Comparison of ENCODE assay signal across 22 cellular contexts in the genomic region with DNA sequence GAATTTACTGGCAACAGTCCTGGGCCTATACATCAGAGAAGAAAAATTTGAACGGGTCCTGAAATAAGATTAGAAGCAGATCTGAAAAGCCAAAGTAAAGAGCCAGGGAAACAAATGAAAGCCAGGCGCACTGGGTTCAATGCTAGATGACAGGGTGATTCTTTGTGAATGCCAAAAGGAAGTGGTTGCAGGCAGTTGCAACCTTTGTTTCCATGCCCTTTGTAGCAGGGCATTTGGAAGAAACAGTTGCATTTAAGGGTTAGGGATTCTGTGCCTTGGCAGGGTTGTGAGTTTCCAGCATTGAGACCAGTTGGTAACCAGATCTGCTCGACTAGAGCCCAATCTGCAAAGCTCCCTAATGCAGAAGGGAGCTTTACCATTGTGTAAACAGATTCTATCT. TPM values are rescaled to one million over a fixed set of nuclear protein-coding genes. Genes with fewer than 3 reads are reported as not detected.
DNase-seq lines count a peak whose midpoint lies in the region; ATAC-seq, FAIRE-seq and TF ChIP-seq lines count a peak whose summit lies in the region.
"Had no signal": no experiment of that assay in that cellular context is flagged by ENCODE, and none has a peak within 500 bp of the region (broad histone marks: within the 10 kb centered on the region; RNA-seq: fewer than 3 reads in every experiment).

No MANE protein-coding gene starts in this region.

- H3K4me3 Mint-ChIP-seq in activated T-helper 2 cell treated with anti-CD3 and anti-CD28 coated beads, Interferon-gamma antibody, Interleukin-2, Interleukin-4, amounts not matched to agents 10 μg/mL and 5 μg/mL and 100 μg/mL, durations not matched to agents 14 hours and 24 hours and 36 hours (ENCODE audit: low read depth) = no peak overlapping the region
- H3K4me3 Mint-ChIP-seq: CD4-positive, alpha-beta memory T cell; IgD-negative memory B cell had no signal

- peaks cover 8% of the 10 kb centered on the region for H3K4me1 ChIP-seq in DND-41 (ENCODE audit: insufficient read depth, low read length)
- no peaks in the 10 kb centered on the region; a peak in 1 of 7 replicates for H3K4me1 ChIP-seq in H1 (replicated peaks in 1 of 4; ENCODE audit: control insufficient read depth in 3 of 4, insufficient read depth in 4 of 4, low read length in 3 of 4)
- H3K4me1 ChIP-seq in neuronal stem cell (ENCODE audit: control insufficient read depth in 2 of 2, insufficient read depth in 1 of 2, low read depth in 1 of 2, low read length in 2 of 2) = peaks cover 1 to 5% of the 10 kb centered on the region in 2 donors
- H3K4me1 ChIP-seq in mesendoderm (ENCODE audit: control insufficient read depth, low read depth, low read length) = no peaks in the 10 kb centered on the region
- H3K4me1 ChIP-seq: Caco-2 had no signal

- no peak for FAIRE-seq in H1 (lab: Jason Lieb, UNC)
- FAIRE-seq: GM12878 had no signal

- POLR2A ChIA-PET in H1 (lab: Charles Lee; ENCODE audit: partially characterized antibody) = interaction anchor here (1.9 kb wide), 1 partner anchor 10 kb away, joined by 4 read pairs; no protein-coding TSS in a partner anchor

- H3K4me3 ChIP-seq in DND-41 (ENCODE audit: low read depth in 1 of 2, low read length in 2 of 2) (no peak overlapping the region), H1 (ENCODE audit: extremely low read depth in 1 of 4, insufficient read depth in 2 of 4, low read depth in 3 of 4, low read length in 4 of 4) (no peak overlapping the region), neuronal stem cell (ENCODE audit: low read length in 2 of 2) (no peak overlapping the region), mesendoderm (ENCODE audit: low read length) (no peak overlapping the region)
- H3K4me3 ChIP-seq: BLaER1 treated with 17β-estradiol and CSF1 and Interleukin-3, amounts not matched to agents 10 nM and 100 nM; GM12878 had no signal

- TF ChIP-seq CTCF in DND-41 (IDR thresholded peaks at IDR 0.05; ENCODE audit: borderline replicate concordance, extremely low read depth, low read length, poor library complexity, severe bottlenecking) (no peak), H1 (IDR thresholded peaks at IDR 0.05; ENCODE audit: control extremely low read depth in 1 of 3, insufficient read depth in 1 of 3, low read depth in 1 of 3, low read length in 3 of 3) (no peak)

- TF ChIP-seq POLR2A in H1 (IDR thresholded peaks at IDR 0.05; ENCODE audit: control extremely low read depth in 1 of 2, low read depth in 2 of 2, low read length in 2 of 2) = no peak

- H3K56ac ChIP-seq in H1 (replicated peaks; ENCODE audit: insufficient read length, low read depth, low read length) = no peak overlapping the region
- no peak overlapping the region for H3K56ac ChIP-seq in mesendoderm (ENCODE audit: low read length)

- H3K14ac ChIP-seq in H1 (ENCODE audit: insufficient read length) (no peak overlapping the region), neuronal stem cell (ENCODE audit: low read length) (no peak overlapping the region)

- H2AK5ac ChIP-seq in H1 (ENCODE audit: low read depth, low read length) (no peak overlapping the region), neuronal stem cell (ENCODE audit: low read depth, low read length) (no peak overlapping the region), mesendoderm (ENCODE audit: low read length) (no peak overlapping the region)

- H3K79me2 ChIP-seq in DND-41 (ENCODE audit: insufficient read depth, low read length) (no peaks in the 10 kb centered on the region), H1 (ENCODE audit: control insufficient read depth in 1 of 2, insufficient read depth in 2 of 2, low read length in 2 of 2) (no peaks in the 10 kb centered on the region), mesendoderm (ENCODE audit: control insufficient read depth, insufficient read depth, low read length) (no peaks in the 10 kb centered on the region)

- intact Hi-C loops in activated T-helper 2 cell treated with anti-CD3 and anti-CD28 coated beads, Interferon-gamma antibody, Interleukin-2, Interleukin-4, amounts not matched to agents 10 μg/mL and 5 μg/mL and 100 μg/mL, durations not matched to agents 14 hours and 24 hours and 36 hours (cut with micrococcal nuclease) = no loop called here

- H3K36me3 ChIP-seq in DND-41 (ENCODE audit: insufficient read depth, low read length) (no peaks in the 10 kb centered on the region), KOPT-K1 (ENCODE audit: insufficient read depth, low read length) (no peaks in the 10 kb centered on the region), H1 (ENCODE audit: control insufficient read depth in 2 of 4, insufficient read depth in 4 of 4, low read length in 3 of 4) (no peaks in the 10 kb centered on the region), neuronal stem cell (replicated peaks in 1 of 2; ENCODE audit: control insufficient read depth in 2 of 2, insufficient read depth in 2 of 2, low read length in 2 of 2) (no peaks in the 10 kb centered on the region), mesendoderm (ENCODE audit: control insufficient read depth, insufficient read depth, low read length) (no peaks in the 10 kb centered on the region)
- H3K36me3 ChIP-seq: BLaER1 treated with 17β-estradiol and CSF1 and Interleukin-3, amounts not matched to agents 10 nM and 100 nM had no signal

- H3K4me2 ChIP-seq in DND-41 (ENCODE audit: insufficient read depth, low read length) (no peak overlapping the region), H1 (ENCODE audit: insufficient read depth in 1 of 2, low read depth in 2 of 2, low read length in 2 of 2) (no peak overlapping the region), neuronal stem cell (ENCODE audit: insufficient read depth, low read length, poor library complexity, severe bottlenecking) (no peak overlapping the region), mesendoderm (ENCODE audit: low read length) (no peak overlapping the region)

- H3K27me3 Mint-ChIP-seq in activated T-helper 2 cell treated with anti-CD3 and anti-CD28 coated beads, Interferon-gamma antibody, Interleukin-2, Interleukin-4, amounts not matched to agents 10 μg/mL and 5 μg/mL and 100 μg/mL, durations not matched to agents 14 hours and 24 hours and 36 hours (ENCODE audit: low read depth) = peaks cover 5% of the 10 kb centered on the region

- H2BK15ac ChIP-seq in H1 (ENCODE audit: low read length) (no peak overlapping the region), neuronal stem cell (ENCODE audit: low read length) (no peak overlapping the region), mesendoderm (replicated peaks; ENCODE audit: low read depth) (no peak overlapping the region)

- H3K36me3 Mint-ChIP-seq in activated T-helper 2 cell treated with anti-CD3 and anti-CD28 coated beads, Interferon-gamma antibody, Interleukin-2, Interleukin-4, amounts not matched to agents 10 μg/mL and 5 μg/mL and 100 μg/mL, durations not matched to agents 14 hours and 24 hours and 36 hours (ENCODE audit: low read depth) = no peaks in the 10 kb centered on the region
- H3K36me3 Mint-ChIP-seq: CD4-positive, alpha-beta memory T cell had no signal

- H3K27ac ChIP-seq in DND-41 (ENCODE audit: low read length) = no peak overlapping the region
- H3K27ac ChIP-seq in KOPT-K1 (ENCODE audit: low read depth, low read length, poor library complexity, severe bottlenecking) = peak overlapping the region; percentile 45
- H3K27ac ChIP-seq in H1 (ENCODE audit: low read depth, low read length) = no peak overlapping the region
- no peak overlapping the region for H3K27ac ChIP-seq in neuronal stem cell (replicated peaks; ENCODE audit: low read length)
- H3K27ac ChIP-seq in mesendoderm (ENCODE audit: low read depth, low read length) = no peak overlapping the region
- H3K27ac ChIP-seq: BLaER1 treated with 17β-estradiol and CSF1 and Interleukin-3, amounts not matched to agents 10 nM and 100 nM had no signal

- H2BK20ac ChIP-seq in H1 (ENCODE audit: low read length) = no peak overlapping the region

- peaks cover 11% of the 10 kb centered on the region for H3K4me1 Mint-ChIP-seq in activated T-helper 2 cell treated with anti-CD3 and anti-CD28 coated beads, Interferon-gamma antibody, Interleukin-2, Interleukin-4, amounts not matched to agents 10 μg/mL and 5 μg/mL and 100 μg/mL, durations not matched to agents 14 hours and 24 hours and 36 hours (ENCODE audit: low read depth)
- H3K4me1 Mint-ChIP-seq: IgD-negative memory B cell had no signal

- H4K5ac ChIP-seq in H1 (ENCODE audit: insufficient read length, low read depth, low read length) (no peak overlapping the region), mesendoderm (ENCODE audit: low read length) (no peak overlapping the region)

- WGBS in H1 (ENCODE audit: extremely low coverage in 1 of 2, insufficient coverage in 1 of 2, insufficient read length in 1 of 2, insufficient replicate concordance in 2 of 2, low coverage in 1 of 2, low lambda C conversion rate in 2 of 2, missing lambda C conversion rate in 1 of 2), 2 experiments = 85% methylated on average over 3 of the region's 3 CpGs; no CpG with 5 or more reads in 1 of the 2 experiments
- no CpG with 5 or more reads among the region's 3 CpGs for WGBS in neuronal stem cell (ENCODE audit: extremely low coverage in 2 of 2, insufficient read length in 2 of 2, insufficient replicate concordance in 1 of 2), 2 donors
- WGBS in mesendoderm (ENCODE audit: extremely low coverage, insufficient coverage, low lambda C conversion rate) = no CpG with 5 or more reads among the region's 3 CpGs

- no peaks in the 10 kb centered on the region for H3K79me1 ChIP-seq in H1 (ENCODE audit: low read depth, low read length)
- H3K79me1 ChIP-seq in neuronal stem cell (ENCODE audit: low read depth, low read length) = no peaks in the 10 kb centered on the region
- H3K79me1 ChIP-seq in mesendoderm (ENCODE audit: low read length) = no peaks in the 10 kb centered on the region

- H3K9ac ChIP-seq in DND-41 (ENCODE audit: low read depth, low read length) = no peak overlapping the region
- H3K9ac ChIP-seq in H1 (replicated peaks in 1 of 4; ENCODE audit: extremely low read depth in 1 of 4, low read depth in 3 of 4, low read length in 3 of 4) = no peak overlapping the region
- no peak overlapping the region for H3K9ac ChIP-seq in neuronal stem cell (ENCODE audit: low read depth, low read length, poor library complexity)
- H3K9ac ChIP-seq in mesendoderm (ENCODE audit: low read length) = no peak overlapping the region
- H3K9ac ChIP-seq: BLaER1 treated with 17β-estradiol and CSF1 and Interleukin-3, amounts not matched to agents 10 nM and 100 nM had no signal

- no peak overlapping the region for H3K23ac ChIP-seq in H1 (ENCODE audit: insufficient read length)
- no peak overlapping the region for H3K23ac ChIP-seq in neuronal stem cell (ENCODE audit: low read depth, low read length, poor library complexity)
- no peak overlapping the region for H3K23ac ChIP-seq in mesendoderm (ENCODE audit: low read length)

- H3K27me3 ChIP-seq in DND-41 (ENCODE audit: insufficient read depth, low read length, poor library complexity) (no peaks in the 10 kb centered on the region), H1 (replicated peaks in 1 of 4; ENCODE audit: control insufficient read depth in 3 of 4, extremely low read depth in 1 of 4, insufficient read depth in 3 of 4, low read length in 3 of 4) (no peaks in the 10 kb centered on the region), neuronal stem cell (ENCODE audit: control insufficient read depth in 3 of 3, insufficient read depth in 3 of 3, low read depth in 1 of 3, low read length in 3 of 3) (no peaks in the 10 kb centered on the region), mesendoderm (ENCODE audit: insufficient read depth, low read length, poor library complexity) (no peaks in the 10 kb centered on the region)

- peak; percentile 63 for ATAC-seq in DND-41 (ENCODE audit: insufficient read depth, low read depth)
- ATAC-seq in HG03175 (IDR thresholded peaks at IDR 0.05; ENCODE audit: unreplicated experiment) = no peak
- ATAC-seq: GM12878, HCT116 had no signal

- no peak overlapping the region for H3K27ac Mint-ChIP-seq in activated T-helper 2 cell treated with anti-CD3 and anti-CD28 coated beads, Interferon-gamma antibody, Interleukin-2, Interleukin-4, amounts not matched to agents 10 μg/mL and 5 μg/mL and 100 μg/mL, durations not matched to agents 14 hours and 24 hours and 36 hours
- H3K27ac Mint-ChIP-seq: CD4-positive, alpha-beta memory T cell; IgD-negative memory B cell had no signal

- peaks cover 2% of the 10 kb centered on the region; the same call in 1 of the 2 replicates for H3K23me2 ChIP-seq in H1 (ENCODE audit: low read depth, low read length)

- H4K8ac ChIP-seq in H1 (ENCODE audit: extremely low read depth, insufficient read depth, low read length) (no peak overlapping the region), neuronal stem cell (ENCODE audit: low read depth, low read length) (no peak overlapping the region), mesendoderm (ENCODE audit: low read depth, low read length) (no peak overlapping the region)

- no peak overlapping the region for H2BK12ac ChIP-seq in H1 (ENCODE audit: low read depth, low read length)
- no peak overlapping the region for H2BK12ac ChIP-seq in neuronal stem cell (ENCODE audit: low read length)

- TF ChIP-seq RAD21 in H1 (IDR thresholded peaks at IDR 0.05 in 1 of 2, conservative IDR thresholded peaks at IDR 0.05 in 1 of 2; ENCODE audit: low read depth in 2 of 2, low read length in 2 of 2) = no peak

- no peak overlapping the region for H2BK5ac ChIP-seq in H1 (ENCODE audit: low read depth, low read length)
- no peak overlapping the region for H2BK5ac ChIP-seq in neuronal stem cell (ENCODE audit: low read length)
- no peak overlapping the region for H2BK5ac ChIP-seq in mesendoderm (ENCODE audit: low read length)

- H2AFZ ChIP-seq in DND-41 (ENCODE audit: low read depth, low read length) (no peak overlapping the region), H1 (ENCODE audit: low read length) (peak overlapping the region; percentile 50; the same call in 1 of the 2 replicates), neuronal stem cell (ENCODE audit: low read length) (peak overlapping the region; percentile 44)

- peak; percentile 27 for DNase-seq in DND-41
- no peak for DNase-seq in H1 (ENCODE audit: low read depth in 1 of 2, low spot score in 2 of 2)
- DNase-seq in neuronal stem cell (ENCODE audit: low spot score) = no peak
- DNase-seq in mesendoderm = no peak
- no peak for DNase-seq in activated T-helper 2 cell treated with anti-CD3 and anti-CD28 coated beads, Interferon-gamma antibody, Interleukin-2, Interleukin-4, amounts not matched to agents 10 μg/mL and 5 μg/mL and 100 μg/mL, durations not matched to agents 14 hours and 24 hours and 36 hours (ENCODE audit: low spot score)
- DNase-seq: Caco-2; CD4-positive, alpha-beta memory T cell; DMS 273 treated with DMSO at 0.1 percent for 48 hours; DMS79 treated with DMSO at 0.1 percent for 48 hours; NCI-H1417 treated with DMSO at 0.1 percent for 48 hours; NCI-H187; NCI-H446; NCI-H526 treated with DMSO at 0.1 percent for 48 hours; Right ventricle myocardium superior had no signal

- H3K4ac ChIP-seq in H1 (replicated peaks; ENCODE audit: insufficient read length, low read depth, low read length) = no peak overlapping the region
- H3K4ac ChIP-seq in neuronal stem cell (ENCODE audit: low read length) = no peak overlapping the region
- H3K4ac ChIP-seq in mesendoderm (ENCODE audit: low read depth, low read length) = no peak overlapping the region

- CTCF ChIA-PET in H1 (lab: Charles Lee; ENCODE audit: partially characterized antibody) = interaction anchor here (0.6 kb wide), 1 partner anchor 240 kb away, joined by 3 read pairs; no protein-coding TSS in a partner anchor

- no peak overlapping the region for H2BK120ac ChIP-seq in H1 (replicated peaks; ENCODE audit: low read depth, low read length)
- H2BK120ac ChIP-seq in neuronal stem cell (ENCODE audit: low read depth, low read length) = no peak overlapping the region
- H2BK120ac ChIP-seq in mesendoderm (ENCODE audit: low read depth, low read length) = no peak overlapping the region

- H3K18ac ChIP-seq in H1 (ENCODE audit: extremely low read depth, low read length) (no peak overlapping the region), neuronal stem cell (ENCODE audit: low read length) (no peak overlapping the region), mesendoderm (ENCODE audit: low read length) (no peak overlapping the region)

- H3K9me3 Mint-ChIP-seq in activated T-helper 2 cell treated with anti-CD3 and anti-CD28 coated beads, Interferon-gamma antibody, Interleukin-2, Interleukin-4, amounts not matched to agents 10 μg/mL and 5 μg/mL and 100 μg/mL, durations not matched to agents 14 hours and 24 hours and 36 hours = no peaks in the 10 kb centered on the region

- H3K9me3 ChIP-seq in DND-41 (ENCODE audit: insufficient read depth, low read length, severe bottlenecking) (no peaks in the 10 kb centered on the region), KOPT-K1 (ENCODE audit: insufficient read depth, low read length, poor library complexity, severe bottlenecking) (no peaks in the 10 kb centered on the region), H1 (ENCODE audit: insufficient read depth in 2 of 2, low read depth in 1 of 2, low read length in 1 of 2) (no peaks in the 10 kb centered on the region), neuronal stem cell (replicated peaks in 1 of 2; ENCODE audit: control insufficient read depth in 2 of 2, insufficient read depth in 1 of 2, low read depth in 1 of 2, low read length in 2 of 2) (no peaks in the 10 kb centered on the region)
- H3K9me3 ChIP-seq: Caco-2 had no signal

- no peak overlapping the region for H4K91ac ChIP-seq in H1 (replicated peaks; ENCODE audit: insufficient read length, low read length)
- no peak overlapping the region for H4K91ac ChIP-seq in neuronal stem cell (ENCODE audit: low read depth, low read length, poor library complexity)

- no peaks in the 10 kb centered on the region for H4K20me1 ChIP-seq in DND-41 (ENCODE audit: insufficient read depth, low read length)
- H4K20me1 ChIP-seq in H1 (replicated peaks in 1 of 2; ENCODE audit: control insufficient read depth in 1 of 2, insufficient read depth in 2 of 2, low read length in 2 of 2) = no peaks in the 10 kb centered on the region
- H4K20me1 ChIP-seq: BLaER1 treated with 17β-estradiol and CSF1 and Interleukin-3, amounts not matched to agents 10 nM and 100 nM had no signal

- no peak for TF ChIP-seq EP300 in H1 (IDR thresholded peaks at IDR 0.05; ENCODE audit: borderline replicate concordance in 1 of 2, low read depth in 2 of 2, low read length in 2 of 2)

RNA-seq across cellular contexts. Expression of gene MTHFS, which starts 36.4 kb away (rescaled TPM):
- 36.2 and 37.2 TPM in 2 replicates for total RNA-seq in H1 (2021; fragmentation: NEBNext Ultra II Directional; extraction: Animal tissue kit (Norgen Biotek cat#: 25700))
- 19.8 and 27.3 TPM in 2 replicates for polyA plus RNA-seq in H1 (2011; rRNA removed)
- polyA plus RNA-seq in H1 (2011; cell fraction: cytosol; rRNA removed) = 39.2 TPM
- polyA plus RNA-seq in H1 (2011; cell fraction: nucleus; rRNA removed) = 18.7 TPM
- polyA plus RNA-seq in H1 (2012, experiment 1 of 2) = 28.8 to 40.2 TPM (median 37.6 TPM) in 4 replicates
- polyA plus RNA-seq in H1 (2012, experiment 2 of 2) = 36.3 TPM
- polyA plus RNA-seq in H1 (2013, experiment 1 of 2) = 18.5 TPM
- polyA plus RNA-seq in H1 (2013, experiment 2 of 2) = 18.0 TPM
- 8.7 and 17.4 TPM in 2 replicates for polyA minus RNA-seq in H1 (2011; rRNA and poly(A)+ RNA removed)
- polyA minus RNA-seq in H1 (2011; cell fraction: cytosol; rRNA and poly(A)+ RNA removed) = 14.7 TPM
- polyA minus RNA-seq in H1 (2011; cell fraction: nucleus; rRNA and poly(A)+ RNA removed) = 26.0 TPM
- 13.0 TPM for polyA plus RNA-seq in neuronal stem cell (2013, experiment 1 of 2)
- polyA plus RNA-seq in neuronal stem cell (2013, experiment 2 of 2) = 13.3 TPM
- polyA plus RNA-seq in mesendoderm (2013, experiment 1 of 2) = 36.4 TPM
- polyA plus RNA-seq in mesendoderm (2013, experiment 2 of 2) = 36.8 TPM
- 33.3 and 34.6 TPM in 2 replicates for total RNA-seq in activated T-helper 2 cell treated with anti-CD3 and anti-CD28 coated beads, Interferon-gamma antibody, Interleukin-2, Interleukin-4, amounts not matched to agents 10 μg/mL and 5 μg/mL and 100 μg/mL, durations not matched to agents 14 hours and 24 hours and 36 hours

RNA-seq across cellular contexts. Expression of gene BCL2A1, which starts 37.8 kb away (rescaled TPM):
- total RNA-seq in H1 (2021; fragmentation: NEBNext Ultra II Directional; extraction: Animal tissue kit (Norgen Biotek cat#: 25700)) = not detected in 2 replicates
- polyA plus RNA-seq in H1 (2011; rRNA removed) = not detected in 2 replicates
- not detected for polyA plus RNA-seq in H1 (2011; cell fraction: cytosol; rRNA removed)
- polyA plus RNA-seq in H1 (2011; cell fraction: nucleus; rRNA removed) = not detected
- not detected in 4 replicates for polyA plus RNA-seq in H1 (2012, experiment 1 of 2)
- polyA plus RNA-seq in H1 (2012, experiment 2 of 2) = not detected
- polyA plus RNA-seq in H1 (2013, experiment 1 of 2) = not detected
- polyA plus RNA-seq in H1 (2013, experiment 2 of 2) = not detected
- polyA minus RNA-seq in H1 (2011; rRNA and poly(A)+ RNA removed) = not detected in 2 replicates
- not detected for polyA minus RNA-seq in H1 (2011; cell fraction: cytosol; rRNA and poly(A)+ RNA removed)
- polyA minus RNA-seq in H1 (2011; cell fraction: nucleus; rRNA and poly(A)+ RNA removed) = not detected
- polyA plus RNA-seq in neuronal stem cell (2013, experiment 1 of 2) = 0.06 TPM
- polyA plus RNA-seq in neuronal stem cell (2013, experiment 2 of 2) = 0.08 TPM
- not detected for polyA plus RNA-seq in mesendoderm (2013, experiment 1 of 2)
- not detected for polyA plus RNA-seq in mesendoderm (2013, experiment 2 of 2)
- 101 and 104 TPM in 2 replicates for total RNA-seq in activated T-helper 2 cell treated with anti-CD3 and anti-CD28 coated beads, Interferon-gamma antibody, Interleukin-2, Interleukin-4, amounts not matched to agents 10 μg/mL and 5 μg/mL and 100 μg/mL, durations not matched to agents 14 hours and 24 hours and 36 hours
- total RNA-seq: A673, Caco-2, LHCN-M2 had no signal

Comparison
In these comparisons a context has a peak if more than half of its experiments do, and no peak if none do; other contexts are left out.
1. RNA of gene BCL2A1, which starts 37.8 kb away (total RNA-seq): 101 to 104 TPM in activated T-helper 2 cell treated with anti-CD3 and anti-CD28 coated beads, Interferon-gamma antibody, Interleukin-2, Interleukin-4, amounts not matched to agents 10 μg/mL and 5 μg/mL and 100 μg/mL, durations not matched to agents 14 hours and 24 hours and 36 hours; not detected in H1; every median in the first group is over 10 times any median in the second.